1 cellular context compared by ENCODE assay signal in genomic region chr2:172554352-172555271, GRCh38.
TF ChIP-seq lines count a peak whose summit lies in the region.

No MANE protein-coding gene starts in this region.

TF ChIP-seq in K562, 482 proteins besides CTCF, POLR2A, EP300 and RAD21 (continued from another document and continues in another):
- TF ChIP-seq, protein P1, sequence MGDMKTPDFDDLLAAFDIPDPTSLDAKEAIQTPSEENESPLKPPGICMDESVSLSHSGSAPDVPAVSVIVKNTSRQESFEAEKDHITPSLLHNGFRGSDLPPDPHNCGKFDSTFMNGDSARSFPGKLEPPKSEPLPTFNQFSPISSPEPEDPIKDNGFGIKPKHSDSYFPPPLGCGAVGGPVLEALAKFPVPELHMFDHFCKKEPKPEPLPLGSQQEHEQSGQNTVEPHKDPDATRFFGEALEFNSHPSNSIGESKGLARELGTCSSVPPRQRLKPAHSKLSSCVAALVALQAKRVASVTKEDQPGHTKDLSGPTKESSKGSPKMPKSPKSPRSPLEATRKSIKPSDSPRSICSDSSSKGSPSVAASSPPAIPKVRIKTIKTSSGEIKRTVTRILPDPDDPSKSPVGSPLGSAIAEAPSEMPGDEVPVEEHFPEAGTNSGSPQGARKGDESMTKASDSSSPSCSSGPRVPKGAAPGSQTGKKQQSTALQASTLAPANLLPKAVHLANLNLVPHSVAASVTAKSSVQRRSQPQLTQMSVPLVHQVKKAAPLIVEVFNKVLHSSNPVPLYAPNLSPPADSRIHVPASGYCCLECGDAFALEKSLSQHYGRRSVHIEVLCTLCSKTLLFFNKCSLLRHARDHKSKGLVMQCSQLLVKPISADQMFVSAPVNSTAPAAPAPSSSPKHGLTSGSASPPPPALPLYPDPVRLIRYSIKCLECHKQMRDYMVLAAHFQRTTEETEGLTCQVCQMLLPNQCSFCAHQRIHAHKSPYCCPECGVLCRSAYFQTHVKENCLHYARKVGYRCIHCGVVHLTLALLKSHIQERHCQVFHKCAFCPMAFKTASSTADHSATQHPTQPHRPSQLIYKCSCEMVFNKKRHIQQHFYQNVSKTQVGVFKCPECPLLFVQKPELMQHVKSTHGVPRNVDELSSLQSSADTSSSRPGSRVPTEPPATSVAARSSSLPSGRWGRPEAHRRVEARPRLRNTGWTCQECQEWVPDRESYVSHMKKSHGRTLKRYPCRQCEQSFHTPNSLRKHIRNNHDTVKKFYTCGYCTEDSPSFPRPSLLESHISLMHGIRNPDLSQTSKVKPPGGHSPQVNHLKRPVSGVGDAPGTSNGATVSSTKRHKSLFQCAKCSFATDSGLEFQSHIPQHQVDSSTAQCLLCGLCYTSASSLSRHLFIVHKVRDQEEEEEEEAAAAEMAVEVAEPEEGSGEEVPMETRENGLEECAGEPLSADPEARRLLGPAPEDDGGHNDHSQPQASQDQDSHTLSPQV (IDR thresholded peaks at IDR 0.05), result no peak; the same call in 1 of the 2 replicates
- TF ChIP-seq DDX20 (tag; IDR thresholded peaks at IDR 0.05; ENCODE audit: low read depth), result no peak
- no peak for TF ChIP-seq GTF2A2 (tag; IDR thresholded peaks at IDR 0.05)
- TF ChIP-seq ZNF395 (CRISPR knock-in tag; IDR thresholded peaks at IDR 0.05), result no peak
- TF ChIP-seq ZNF280A (IDR thresholded peaks at IDR 0.05; ENCODE audit: low read depth, partially characterized antibody), result no peak
- peak; percentile 38; the same call in 1 of the 2 replicates for TF ChIP-seq GATAD2B (IDR thresholded peaks at IDR 0.05; ENCODE audit: borderline replicate concordance)
- TF ChIP-seq RBM14 (IDR thresholded peaks at IDR 0.05; ENCODE audit: borderline replicate concordance, insufficient read depth, low read depth, low read length), result no peak
- TF ChIP-seq E2F6 (IDR thresholded peaks at IDR 0.05; ENCODE audit: borderline replicate concordance in 1 of 2, extremely low read depth in 1 of 2, insufficient read depth in 1 of 2, insufficient read length in 1 of 2, low read depth in 1 of 2, low read length in 1 of 2, poor library complexity in 1 of 2, severe bottlenecking in 1 of 2), result no peak
- TF ChIP-seq PHF21A (IDR thresholded peaks at IDR 0.05; ENCODE audit: borderline replicate concordance, low read depth), result no peak
- peak; percentile 36; the same call in 1 of the 2 replicates for TF ChIP-seq L3MBTL2 (IDR thresholded peaks at IDR 0.05)
- TF ChIP-seq BHLHE40 (IDR thresholded peaks at IDR 0.05; ENCODE audit: low read length), result peak; percentile 76
- no peak for TF ChIP-seq HDAC6 (IDR thresholded peaks at IDR 0.05; ENCODE audit: low read depth, low read length)
- no peak for TF ChIP-seq SAFB2 (IDR thresholded peaks at IDR 0.05; ENCODE audit: borderline replicate concordance, low read depth, low read length, severe bottlenecking)
- peak in 1 of 2 experiments; percentile 32; a peak in 3 of 4 replicates for TF ChIP-seq MNT (conservative IDR thresholded peaks at IDR 0.05)
- TF ChIP-seq SMAD1 (IDR thresholded peaks at IDR 0.05; ENCODE audit: low read depth, low read length, partially characterized antibody), result no peak
- no peak for TF ChIP-seq SMARCA4 (IDR thresholded peaks at IDR 0.05)
- TF ChIP-seq MAFF (IDR thresholded peaks at IDR 0.05; ENCODE audit: low read length), result no peak
- peak; percentile 42; the same call in 1 of the 2 replicates for TF ChIP-seq ELF1 (tag; IDR thresholded peaks at IDR 0.05)
- TF ChIP-seq ZNF347 (CRISPR knock-in tag; IDR thresholded peaks at IDR 0.05; ENCODE audit: low read depth), result no peak
- TF ChIP-seq ID3 (CRISPR knock-in tag; IDR thresholded peaks at IDR 0.05), result no peak
- TF ChIP-seq ID3 (tag; IDR thresholded peaks at IDR 0.05), result no peak
- no peak for TF ChIP-seq BRCA1 (IDR thresholded peaks at IDR 0.05)
- no peak for TF ChIP-seq BRCA1 (CRISPR knock-in tag; IDR thresholded peaks at IDR 0.05)
- no peak for TF ChIP-seq PRMT5 (CRISPR knock-in tag; IDR thresholded peaks at IDR 0.05)
- TF ChIP-seq RNF219 (CRISPR knock-in tag; IDR thresholded peaks at IDR 0.05), result no peak
- TF ChIP-seq, protein P2, sequence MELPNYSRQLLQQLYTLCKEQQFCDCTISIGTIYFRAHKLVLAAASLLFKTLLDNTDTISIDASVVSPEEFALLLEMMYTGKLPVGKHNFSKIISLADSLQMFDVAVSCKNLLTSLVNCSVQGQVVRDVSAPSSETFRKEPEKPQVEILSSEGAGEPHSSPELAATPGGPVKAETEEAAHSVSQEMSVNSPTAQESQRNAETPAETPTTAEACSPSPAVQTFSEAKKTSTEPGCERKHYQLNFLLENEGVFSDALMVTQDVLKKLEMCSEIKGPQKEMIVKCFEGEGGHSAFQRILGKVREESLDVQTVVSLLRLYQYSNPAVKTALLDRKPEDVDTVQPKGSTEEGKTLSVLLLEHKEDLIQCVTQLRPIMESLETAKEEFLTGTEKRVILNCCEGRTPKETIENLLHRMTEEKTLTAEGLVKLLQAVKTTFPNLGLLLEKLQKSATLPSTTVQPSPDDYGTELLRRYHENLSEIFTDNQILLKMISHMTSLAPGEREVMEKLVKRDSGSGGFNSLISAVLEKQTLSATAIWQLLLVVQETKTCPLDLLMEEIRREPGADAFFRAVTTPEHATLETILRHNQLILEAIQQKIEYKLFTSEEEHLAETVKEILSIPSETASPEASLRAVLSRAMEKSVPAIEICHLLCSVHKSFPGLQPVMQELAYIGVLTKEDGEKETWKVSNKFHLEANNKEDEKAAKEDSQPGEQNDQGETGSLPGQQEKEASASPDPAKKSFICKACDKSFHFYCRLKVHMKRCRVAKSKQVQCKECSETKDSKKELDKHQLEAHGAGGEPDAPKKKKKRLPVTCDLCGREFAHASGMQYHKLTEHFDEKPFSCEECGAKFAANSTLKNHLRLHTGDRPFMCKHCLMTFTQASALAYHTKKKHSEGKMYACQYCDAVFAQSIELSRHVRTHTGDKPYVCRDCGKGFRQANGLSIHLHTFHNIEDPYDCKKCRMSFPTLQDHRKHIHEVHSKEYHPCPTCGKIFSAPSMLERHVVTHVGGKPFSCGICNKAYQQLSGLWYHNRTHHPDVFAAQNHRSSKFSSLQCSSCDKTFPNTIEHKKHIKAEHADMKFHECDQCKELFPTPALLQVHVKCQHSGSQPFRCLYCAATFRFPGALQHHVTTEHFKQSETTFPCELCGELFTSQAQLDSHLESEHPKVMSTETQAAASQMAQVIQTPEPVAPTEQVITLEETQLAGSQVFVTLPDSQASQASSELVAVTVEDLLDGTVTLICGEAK (IDR thresholded peaks at IDR 0.05), result peak; percentile 59
- TF ChIP-seq, protein P2 (CRISPR knock-in tag; IDR thresholded peaks at IDR 0.05), result no peak
- TF ChIP-seq ZFPM2 (CRISPR knock-in tag; IDR thresholded peaks at IDR 0.05), result no peak
- TF ChIP-seq CTBP1 (IDR thresholded peaks at IDR 0.05; ENCODE audit: borderline replicate concordance), result peak; percentile 15; the same call in 1 of the 2 replicates
- no peak; the same call in 1 of the 2 replicates for TF ChIP-seq EP400 (IDR thresholded peaks at IDR 0.05)
- 0 out of 2 replicates have a peak, but pooled peaks have one; percentile 17 for TF ChIP-seq SOX6 (IDR thresholded peaks at IDR 0.05)
- no peak for TF ChIP-seq KLF16 (IDR thresholded peaks at IDR 0.05)
- no peak for TF ChIP-seq ZNF41 (CRISPR knock-in tag; conservative IDR thresholded peaks at IDR 0.05)
- TF ChIP-seq FOXM1 (IDR thresholded peaks at IDR 0.05; ENCODE audit: low read depth), result no peak
- no peak for TF ChIP-seq FOXM1 (CRISPR knock-in tag; IDR thresholded peaks at IDR 0.05; ENCODE audit: low read depth)
- TF ChIP-seq MYBL2 (IDR thresholded peaks at IDR 0.05; ENCODE audit: low read depth), result no peak
- TF ChIP-seq MYBL2 (CRISPR knock-in tag; IDR thresholded peaks at IDR 0.05; ENCODE audit: borderline replicate concordance), result no peak
- no peak for TF ChIP-seq EGR1 (conservative IDR thresholded peaks at IDR 0.05)
- no peak for TF ChIP-seq ZNF584 (CRISPR knock-in tag; IDR thresholded peaks at IDR 0.05; ENCODE audit: low read depth)
- peak; percentile 32 for TF ChIP-seq CBFA2T3 (IDR thresholded peaks at IDR 0.05)
- TF ChIP-seq, protein P3, sequence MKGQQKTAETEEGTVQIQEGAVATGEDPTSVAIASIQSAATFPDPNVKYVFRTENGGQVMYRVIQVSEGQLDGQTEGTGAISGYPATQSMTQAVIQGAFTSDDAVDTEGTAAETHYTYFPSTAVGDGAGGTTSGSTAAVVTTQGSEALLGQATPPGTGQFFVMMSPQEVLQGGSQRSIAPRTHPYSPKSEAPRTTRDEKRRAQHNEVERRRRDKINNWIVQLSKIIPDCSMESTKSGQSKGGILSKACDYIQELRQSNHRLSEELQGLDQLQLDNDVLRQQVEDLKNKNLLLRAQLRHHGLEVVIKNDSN (CRISPR knock-in tag; IDR thresholded peaks at IDR 0.05), result 0 out of 2 replicates have a peak, but pooled peaks have one; percentile 11
